ENCODE assay signal across 22 cellular contexts in genomic region chr2:118278046-118278445, GRCh38.
"Had no signal": no experiment of that assay in that cellular context is flagged by ENCODE, and none has a peak within 500 bp of the region (broad histone marks: within the 10 kb centered on the region; RNA-seq: fewer than 3 reads in every experiment).

No MANE protein-coding gene starts in this region.

- H3K27ac ChIP-seq: body of pancreas, cardiac muscle cell, esophagus muscularis mucosa, neural progenitor cell, spleen, thyroid gland had no signal

- H3K4me1 Mint-ChIP-seq: activated naive CD4-positive, alpha-beta T cell treated with anti-CD3 and anti-CD28 coated beads, Interleukin-2, amount 50 U/mL, for 24 hours; naive thymus-derived CD8-positive, alpha-beta T cell had no signal

- H3K27me3 ChIP-seq: body of pancreas, cardiac muscle cell, neural progenitor cell, thyroid gland had no signal

- H3K4me3 ChIP-seq: body of pancreas, cardiac muscle cell, esophagus muscularis mucosa, lung, neural progenitor cell, spleen, thyroid gland had no signal

- ATAC-seq: body of pancreas; left lobe of liver; naive thymus-derived CD8-positive, alpha-beta T cell; WTC11 had no signal

- H3K9me3 Mint-ChIP-seq: activated naive CD4-positive, alpha-beta T cell treated with anti-CD3 and anti-CD28 coated beads, Interleukin-2, amount 50 U/mL, for 24 hours; dendritic cell treated with granulocyte-macrophage colony-stimulating factor and Interleukin-4, amounts not matched to agents 40 ng/mL and 50 ng/mL, for 4 days; naive thymus-derived CD8-positive, alpha-beta T cell; neural progenitor cell; stimulated activated naive CD8-positive, alpha-beta T cell treated with anti-CD3 and anti-CD28 coated beads, Interleukin-15, Interleukin-2, amounts not matched to agents 100 ng/mL and 50 ng/mL, for 24 hours; WTC11 had no signal

- H3K4me3 Mint-ChIP-seq: activated naive CD4-positive, alpha-beta T cell treated with anti-CD3 and anti-CD28 coated beads, Interleukin-2, amount 50 U/mL, for 24 hours; dendritic cell treated with granulocyte-macrophage colony-stimulating factor and Interleukin-4, amounts not matched to agents 40 ng/mL and 50 ng/mL, for 4 days; naive thymus-derived CD8-positive, alpha-beta T cell; neural progenitor cell; stimulated activated naive CD8-positive, alpha-beta T cell treated with anti-CD3 and anti-CD28 coated beads, Interleukin-15, Interleukin-2, amounts not matched to agents 100 ng/mL and 50 ng/mL, for 24 hours; WTC11 had no signal

- H3K4me1 ChIP-seq: body of pancreas, esophagus muscularis mucosa, neural progenitor cell, spleen, thyroid gland had no signal

- DNase-seq: activated gamma-delta T cell treated with Interleukin-2 at 50 U/mL for 16 hours; activated T-cell treated with anti-CD3 and anti-CD28 coated beads, Interleukin-2, amount 50 U/mL, for 1 hour; anterior cingulate cortex; body of pancreas; effector CD4-positive, alpha-beta T cell; naive thymus-derived CD8-positive, alpha-beta T cell; posterior cingulate gyrus; spleen; stimulated activated CD4-positive, alpha-beta T cell treated with anti-CD3 and anti-CD28 coated beads, Interleukin-4, amount 100 ng/mL, for 1 hour; substantia nigra; T-helper 1 cell; T-helper 9 cell; thyroid gland had no signal

- H3K27ac Mint-ChIP-seq: activated naive CD4-positive, alpha-beta T cell treated with anti-CD3 and anti-CD28 coated beads, Interleukin-2, amount 50 U/mL, for 24 hours; dendritic cell treated with granulocyte-macrophage colony-stimulating factor and Interleukin-4, amounts not matched to agents 40 ng/mL and 50 ng/mL, for 4 days; neural progenitor cell; stimulated activated naive CD8-positive, alpha-beta T cell treated with anti-CD3 and anti-CD28 coated beads, Interleukin-15, Interleukin-2, amounts not matched to agents 100 ng/mL and 50 ng/mL, for 24 hours; WTC11 had no signal

- H3K36me3 Mint-ChIP-seq: activated naive CD4-positive, alpha-beta T cell treated with anti-CD3 and anti-CD28 coated beads, Interleukin-2, amount 50 U/mL, for 24 hours; neural progenitor cell; WTC11 had no signal
